18 cellular contexts compared by ENCODE assay signal in the genomic region with DNA sequence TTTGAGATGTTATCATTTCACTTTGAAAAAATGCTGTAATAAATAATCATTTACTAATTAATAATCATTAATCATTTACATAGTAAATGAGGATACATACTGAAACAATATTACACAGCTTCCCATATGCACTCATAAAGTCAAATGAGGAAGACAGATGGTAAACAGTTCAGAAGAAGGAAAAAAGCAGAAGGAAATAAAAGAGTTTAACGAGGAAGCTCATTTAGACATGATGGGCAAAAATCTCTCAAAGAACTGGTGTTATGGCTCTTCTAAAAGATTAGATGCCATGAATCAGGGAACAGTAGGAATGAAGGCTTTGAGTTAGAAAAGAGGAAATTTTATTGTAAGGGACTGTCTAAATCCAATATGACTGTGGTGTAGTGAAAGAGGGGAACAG.
A peak's percentile ranks its signal among the peaks of the same experiment; 100 is the strongest.
DNase-seq lines count a peak whose midpoint lies in the region; ATAC-seq, FAIRE-seq and TF ChIP-seq lines count a peak whose summit lies in the region.
"Had no signal": no experiment of that assay in that cellular context is flagged by ENCODE, and none has a peak within 500 bp of the region (broad histone marks: within the 10 kb centered on the region; RNA-seq: fewer than 3 reads in every experiment).

No MANE protein-coding gene starts in this region.

- TF ChIP-seq EP300 in ovary (IDR thresholded peaks at IDR 0.05), result no peak

- TF ChIP-seq POLR2A in NB4 (IDR thresholded peaks at IDR 0.05; ENCODE audit: extremely low read depth, insufficient read length), result no peak
- no peak for TF ChIP-seq POLR2A in ovary (IDR thresholded peaks at IDR 0.05)

- peak; percentile 89 for DNase-seq in KBM-7
- peak; percentile 68 for DNase-seq in NB4 (ENCODE audit: low read depth)
- peak; percentile 78 for DNase-seq in SKM-1 (lab: John Stamatoyannopoulos, UW; ENCODE audit: unreplicated experiment)
- no peak for DNase-seq in kidney
- DNase-seq in NCI-H2107 (lab: John Stamatoyannopoulos, UW), result no peak
- DNase-seq in central memory CD4-positive, alpha-beta T cell, result no peak
- DNase-seq in ovary, result no peak
- DNase-seq: CD4-positive, alpha-beta memory T cell; Karpas-422; NCI-H1436; NCI-H2029; NCI-H2171 treated with DMSO at 0.1 percent for 48 hours; NCI-H446 treated with DMSO at 0.1 percent for 48 hours; SHP77 treated with DMSO at 0.1 percent for 48 hours; SW 1271 had no signal

- no peak overlapping the region for H3K27ac ChIP-seq in kidney (ENCODE audit: low read depth in 2 of 2, low read length in 2 of 2)
- H3K27ac ChIP-seq in ovary, result no peak overlapping the region

- no peak overlapping the region for H3K9ac ChIP-seq in kidney (ENCODE audit: low read length in 2 of 2)

- TF ChIP-seq CTCF in NB4 (IDR thresholded peaks at IDR 0.05; ENCODE audit: low read depth, low read length), result no peak
- TF ChIP-seq CTCF in kidney (IDR thresholded peaks at IDR 0.05; ENCODE audit: borderline replicate concordance, extremely low read depth, insufficient read depth), result no peak
- no peak for TF ChIP-seq CTCF in ovary (IDR thresholded peaks at IDR 0.05)

- ATAC-seq in GM18909 (IDR thresholded peaks at IDR 0.05; ENCODE audit: poor library complexity, unreplicated experiment), result no peak
- ATAC-seq: HepG2 had no signal

- H3K27me3 ChIP-seq in ovary, result no peaks in the 10 kb centered on the region

- H3K4me3 ChIP-seq in NB4 (ENCODE audit: low read depth, low read length) (peak overlapping the region; percentile 74), kidney (ENCODE audit: low read length in 2 of 2) (no peak overlapping the region), ovary (no peak overlapping the region)

- H3K4me1 ChIP-seq in kidney (ENCODE audit: control insufficient read depth in 1 of 2, insufficient read depth in 1 of 2, low read depth in 1 of 2, low read length in 2 of 2) (no peaks in the 10 kb centered on the region), ovary (ENCODE audit: insufficient read depth) (no peaks in the 10 kb centered on the region)

- 48 to 65% (median 61%) methylated on average over 1 of the region's 1 CpG for WGBS in ovary, 3 donors

- FAIRE-seq in kidney (lab: Jason Lieb, UNC), result peak; percentile 33
- FAIRE-seq: GM12892, HepG2 had no signal

- no peaks in the 10 kb centered on the region for H3K9me3 ChIP-seq in kidney (ENCODE audit: control insufficient read depth in 1 of 2, low read length in 2 of 2)
- H3K9me3 ChIP-seq in ovary, result no peaks in the 10 kb centered on the region

- H3K36me3 ChIP-seq in kidney (ENCODE audit: control insufficient read depth in 1 of 2, insufficient read depth in 2 of 2, low read length in 2 of 2) (no peaks in the 10 kb centered on the region), ovary (no peaks in the 10 kb centered on the region)

- intact Hi-C loops in kidney (cut with DNase I), result no loop called here
- intact Hi-C loops in ovary (cut with DNase I), result no loop called here

- in situ Hi-C loops in KBM-7 (cut with MboI; ENCODE audit: low pct_unique_long_range_greater_than_20kb, low sequenced_read_pairs), result no loop called here

Comparison
In these comparisons a context has a peak if more than half of its experiments do, and no peak if none do; other contexts are left out.
1. DNase-seq: peak in KBM-7 (single experiment), NB4 (single experiment) and SKM-1 (single experiment); none in kidney (single experiment), NCI-H2107 (single experiment), central memory CD4-positive, alpha-beta T cell (single experiment) and ovary (0 of 5).